In the genomic region with DNA sequence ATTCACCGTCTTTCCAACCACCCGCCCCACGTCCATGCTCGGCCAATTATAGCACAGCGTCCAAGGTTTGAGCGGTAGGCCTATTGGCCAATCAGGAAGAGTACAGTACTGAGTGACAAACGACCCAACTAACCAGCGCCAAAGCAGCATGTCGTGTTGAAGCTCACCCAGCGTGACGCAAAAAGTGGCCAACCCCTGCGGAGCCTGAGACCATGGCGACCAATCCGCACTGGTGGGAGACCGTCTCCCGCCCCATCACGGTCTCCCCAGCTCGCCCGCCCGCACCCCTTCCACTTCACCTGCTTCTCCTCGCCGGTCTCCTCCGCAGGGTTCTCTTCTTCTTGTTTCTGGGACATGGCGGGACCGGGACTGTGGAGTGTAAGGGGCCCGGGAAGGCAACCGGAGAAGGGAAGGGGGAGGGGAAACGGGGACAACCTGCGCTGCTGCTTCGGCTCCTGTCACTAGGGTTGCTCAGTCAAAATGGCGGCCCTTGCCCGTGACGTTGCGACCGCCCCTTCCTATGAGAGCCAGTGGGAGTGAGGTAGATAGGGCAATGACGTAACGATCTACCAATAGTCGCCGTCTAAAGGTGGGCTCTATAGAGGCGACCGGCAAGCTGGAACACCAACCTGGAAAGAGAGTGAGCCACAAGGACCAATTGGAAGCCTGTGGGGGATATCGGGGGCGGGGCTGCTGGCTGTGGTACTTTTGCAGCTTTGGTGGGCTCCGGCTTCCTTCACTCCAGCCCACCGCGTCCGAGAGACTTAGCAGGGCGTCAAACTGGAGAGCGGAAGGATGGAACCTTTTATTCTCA, we compare ENCODE assay signal across 8 cellular contexts. TPM values are rescaled to one million over a fixed set of nuclear protein-coding genes. Genes with fewer than 3 reads are reported as not detected.
DNase-seq lines count a peak whose midpoint lies in the region; ATAC-seq, FAIRE-seq and TF ChIP-seq lines count a peak whose summit lies in the region.

A gene with protein sequence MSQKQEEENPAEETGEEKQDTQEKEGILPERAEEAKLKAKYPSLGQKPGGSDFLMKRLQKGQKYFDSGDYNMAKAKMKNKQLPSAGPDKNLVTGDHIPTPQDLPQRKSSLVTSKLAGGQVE (minus strand): TSS at position 498 of the 814 bp plus-strand sequence. CDS start 142 bp downstream, at position 356.

- TF ChIP-seq POLR2A in H54 (IDR thresholded peaks at IDR 0.05; ENCODE audit: low read depth, low read length), result peak; percentile 52

- intact Hi-C loops in naive thymus-derived CD4-positive, alpha-beta T cell (cut with micrococcal nuclease), result loop anchor here (1.0 to 5.0 kb wide), 23 partner anchors 18 to 718 kb away; a partner anchor contains a TSS

- peak; percentile 79 for FAIRE-seq in H54 (lab: Jason Lieb, UNC)

- CTCF ChIA-PET in RWPE1 (lab: Yijun Ruan, JAX), result interaction anchor here (0.5 to 1.6 kb wide), 2 partner anchors 69 to 230 kb away, joined by 3 to 5 read pairs; no protein-coding TSS in a partner anchor
- CTCF ChIA-PET in naive thymus-derived CD4-positive, alpha-beta T cell (lab: Charles Lee), result interaction anchor here (0.5 to 4.0 kb wide), 9 partner anchors 9 to 104 kb away, joined by 3 to 57 read pairs (median 3); a partner anchor contains a TSS

- no peaks in the 10 kb centered on the region for H3K36me3 Mint-ChIP-seq in activated T-helper 17 cell treated with anti-CD3 and anti-CD28 coated beads, Interleukin-2, amount 50 U/mL, for 72 hours (ENCODE audit: low read depth)
- peaks cover 0 to 31% (median 18%) of the 10 kb centered on the region in 5 donors for H3K36me3 Mint-ChIP-seq in naive thymus-derived CD4-positive, alpha-beta T cell
- H3K36me3 Mint-ChIP-seq in stimulated activated naive B cell treated with anti-CD40 and anti-IgM and Interleukin-4, amounts not matched to agents 10 μg/mL and 1 μg/mL and 100 μg/mL, for 72 hours, result peaks cover 8 to 38% of the 10 kb centered on the region in 2 donors

- TF ChIP-seq CTCF in RWPE1 (conservative IDR thresholded peaks at IDR 0.05; ENCODE audit: low read depth), result no peak
- TF ChIP-seq CTCF in fibroblast of mammary gland (conservative IDR thresholded peaks at IDR 0.05; ENCODE audit: control insufficient read depth, insufficient read depth, low read depth, low read length), result no peak

- no peaks in the 10 kb centered on the region for H3K27me3 Mint-ChIP-seq in activated T-helper 17 cell treated with anti-CD3 and anti-CD28 coated beads, Interleukin-2, amount 50 U/mL, for 72 hours
- no peaks in the 10 kb centered on the region for H3K27me3 Mint-ChIP-seq in naive thymus-derived CD4-positive, alpha-beta T cell
- no peaks in the 10 kb centered on the region for H3K27me3 Mint-ChIP-seq in stimulated activated naive B cell treated with anti-CD40 and anti-IgM and Interleukin-4, amounts not matched to agents 10 μg/mL and 1 μg/mL and 100 μg/mL, for 72 hours

- peak; percentile 87 for ATAC-seq in activated T-helper 17 cell treated with anti-CD3 and anti-CD28 coated beads, Interleukin-2, amount 50 U/mL, for 72 hours (replicated peaks)
- ATAC-seq in naive thymus-derived CD4-positive, alpha-beta T cell, result peak; percentile 91
- peak; percentile 92 to 94 for ATAC-seq in stimulated activated naive B cell treated with anti-CD40 and anti-IgM and Interleukin-4, amounts not matched to agents 10 μg/mL and 1 μg/mL and 100 μg/mL, for 72 hours (replicated peaks)

- no peaks in the 10 kb centered on the region for H3K27me3 ChIP-seq in naive thymus-derived CD4-positive, alpha-beta T cell (ENCODE audit: control insufficient read depth in 2 of 2, insufficient read depth in 2 of 2, low read length in 2 of 2)

- H3K9me3 Mint-ChIP-seq in activated T-helper 17 cell treated with anti-CD3 and anti-CD28 coated beads, Interleukin-2, amount 50 U/mL, for 72 hours, result no peaks in the 10 kb centered on the region
- no peaks in the 10 kb centered on the region for H3K9me3 Mint-ChIP-seq in naive thymus-derived CD4-positive, alpha-beta T cell
- no peaks in the 10 kb centered on the region for H3K9me3 Mint-ChIP-seq in stimulated activated naive B cell treated with anti-CD40 and anti-IgM and Interleukin-4, amounts not matched to agents 10 μg/mL and 1 μg/mL and 100 μg/mL, for 72 hours

- POLR2A ChIA-PET in RWPE1 (lab: Yijun Ruan, JAX; ENCODE audit: low non-redundant PET), result interaction anchor here (0.6 to 1.3 kb wide), 6 partner anchors 10 to 334 kb away, joined by 3 to 8 read pairs (median 4); a partner anchor contains a TSS
- POLR2A ChIA-PET in naive thymus-derived CD4-positive, alpha-beta T cell (lab: Charles Lee), result interaction anchor here (0.5 to 5.8 kb wide), 32 partner anchors 8 to 742 kb away, joined by 3 to 107 read pairs (median 4); a partner anchor contains a TSS

- H3K4me3 Mint-ChIP-seq in activated T-helper 17 cell treated with anti-CD3 and anti-CD28 coated beads, Interleukin-2, amount 50 U/mL, for 72 hours, result no peak within 1 kb of the TSS
- H3K4me3 Mint-ChIP-seq in naive thymus-derived CD4-positive, alpha-beta T cell, result no peak within 1 kb of the TSS
- no peak within 1 kb of the TSS for H3K4me3 Mint-ChIP-seq in stimulated activated naive B cell treated with anti-CD40 and anti-IgM and Interleukin-4, amounts not matched to agents 10 μg/mL and 1 μg/mL and 100 μg/mL, for 72 hours

- peaks cover 36% of the 10 kb centered on the region for H3K4me1 Mint-ChIP-seq in activated T-helper 17 cell treated with anti-CD3 and anti-CD28 coated beads, Interleukin-2, amount 50 U/mL, for 72 hours
- H3K4me1 Mint-ChIP-seq in naive thymus-derived CD4-positive, alpha-beta T cell, result peaks cover 0 to 40% (median 17%) of the 10 kb centered on the region in 7 donors
- H3K4me1 Mint-ChIP-seq in stimulated activated naive B cell treated with anti-CD40 and anti-IgM and Interleukin-4, amounts not matched to agents 10 μg/mL and 1 μg/mL and 100 μg/mL, for 72 hours, result peaks cover 24 to 45% of the 10 kb centered on the region in 2 donors

- H3K4me3 ChIP-seq in fibroblast of mammary gland (ENCODE audit: control insufficient read depth, low read depth, low read length), result peak within 1 kb of the TSS; percentile 63
- peak within 1 kb of the TSS; percentile 88 for H3K4me3 ChIP-seq in naive thymus-derived CD4-positive, alpha-beta T cell (ENCODE audit: low read length)

- H3K36me3 ChIP-seq in naive thymus-derived CD4-positive, alpha-beta T cell (ENCODE audit: control insufficient read depth in 2 of 3, insufficient read depth in 3 of 3, low read length in 3 of 3), result peaks cover 4 to 31% (median 30%) of the 10 kb centered on the region in 3 experiments

- no peak within 1 kb of the TSS for H3K27ac Mint-ChIP-seq in activated T-helper 17 cell treated with anti-CD3 and anti-CD28 coated beads, Interleukin-2, amount 50 U/mL, for 72 hours
- peak within 1 kb of the TSS in 2 of 9 donors; percentile 4 to 71 for H3K27ac Mint-ChIP-seq in naive thymus-derived CD4-positive, alpha-beta T cell
- no peak within 1 kb of the TSS for H3K27ac Mint-ChIP-seq in stimulated activated naive B cell treated with anti-CD40 and anti-IgM and Interleukin-4, amounts not matched to agents 10 μg/mL and 1 μg/mL and 100 μg/mL, for 72 hours

- peak; percentile 100 for DNase-seq in ELF-1 (ENCODE audit: low read depth, low spot score)
- DNase-seq in H54 (ENCODE audit: insufficient read length, low spot score), result peak; percentile 89
- DNase-seq in LoVo (ENCODE audit: low spot score), result peak; percentile 97
- peak; percentile 98 for DNase-seq in RWPE1 (ENCODE audit: low spot score)
- peak; percentile 100 for DNase-seq in fibroblast of mammary gland (ENCODE audit: low read depth)
- DNase-seq in naive thymus-derived CD4-positive, alpha-beta T cell, result peak; percentile 85 to 99 (median 98)
- DNase-seq in stimulated activated naive B cell treated with anti-CD40 and anti-IgM and Interleukin-4, amounts not matched to agents 10 μg/mL and 1 μg/mL and 100 μg/mL, for 72 hours, result peak; percentile 95

- peaks cover 15 to 18% of the 10 kb centered on the region in 2 donors for H3K4me1 ChIP-seq in naive thymus-derived CD4-positive, alpha-beta T cell (ENCODE audit: control insufficient read depth in 2 of 2, insufficient read depth in 2 of 2, low read length in 2 of 2)

- H3K9me3 ChIP-seq in naive thymus-derived CD4-positive, alpha-beta T cell (ENCODE audit: control insufficient read depth in 2 of 3, low read length in 3 of 3), result no peaks in the 10 kb centered on the region

- H3K27ac ChIP-seq in RWPE1, result peak within 1 kb of the TSS; percentile 91
- peak within 1 kb of the TSS; percentile 98 for H3K27ac ChIP-seq in naive thymus-derived CD4-positive, alpha-beta T cell (ENCODE audit: low read depth, low read length)

RNA-seq across cellular contexts. Expression of the gene that starts here (rescaled TPM):
- 100 to 1,000 TPM; 136 to 199 TPM for total RNA-seq in activated T-helper 17 cell treated with anti-CD3 and anti-CD28 coated beads, Interleukin-2, amount 50 U/mL, for 72 hours
- 100 to 1,000 TPM in 4 of 5 experiments, 10 to 100 TPM in 1; 97.2 to 178 (median 157) TPM for total RNA-seq in naive thymus-derived CD4-positive, alpha-beta T cell
- polyA plus RNA-seq in naive thymus-derived CD4-positive, alpha-beta T cell, result 10 to 100 TPM; 59.4 to 60.0 TPM

Comparison
In these comparisons a context has a peak if more than half of its experiments do, and no peak if none do; other contexts are left out.
1. Peak in every context shown above with its lines: DNase-seq, ATAC-seq, H3K4me3 ChIP-seq and H3K27ac ChIP-seq.